ENCODE assay signal across 8 cellular contexts in genomic region chr5:168486136-168486879, GRCh38. TPM values are rescaled to one million over a fixed set of nuclear protein-coding genes. Genes with fewer than 3 reads are reported as not detected.
DNase-seq lines count a peak whose midpoint lies in the region; ATAC-seq, FAIRE-seq and TF ChIP-seq lines count a peak whose summit lies in the region.

Gene RARS1, plus strand, starts transcription at chr5:168486471. Its CDS starts 28 bp downstream, at chr5:168486499.

- H3K27ac ChIP-seq in RWPE2 (ENCODE audit: poor library complexity, severe bottlenecking), result peak within 1 kb of the TSS; percentile 39

- peak; percentile 94 for DNase-seq in G401 (ENCODE audit: low spot score)
- peak; percentile 86 for DNase-seq in H54 (ENCODE audit: insufficient read length, low spot score)
- peak; percentile 93 for DNase-seq in LoVo (ENCODE audit: low spot score)
- DNase-seq in RWPE2 (ENCODE audit: low spot score), result peak; percentile 97
- peak; percentile 84 for DNase-seq in activated T-helper 9 cell treated with anti-CD3 and anti-CD28 coated beads, Interleukin-2, amount 50 U/mL, for 16 hours (ENCODE audit: low read depth)
- peak; percentile 92 for DNase-seq in fibroblast of peridontal ligament (ENCODE audit: extremely low read depth)
- DNase-seq in natural killer cell, result peak; percentile 82
- DNase-seq in stimulated activated naive CD4-positive, alpha-beta T cell treated with Interleukin-2 at 50 U/mL for 16 hours (lab: John Stamatoyannopoulos, UW), result peak; percentile 91

- intact Hi-C loops in natural killer cell (cut with micrococcal nuclease), result loop anchor here (1.0 kb wide), 1 partner anchor 93 kb away; the partner anchor contains the start of gene PANK3

- peaks cover 40% of the 10 kb centered on the region for H3K36me3 ChIP-seq in RWPE2 (ENCODE audit: low read depth)

- no peaks in the 10 kb centered on the region for H3K27me3 ChIP-seq in RWPE2 (ENCODE audit: insufficient read depth, poor library complexity, severe bottlenecking)

- peak; percentile 99 for TF ChIP-seq POLR2A in H54 (IDR thresholded peaks at IDR 0.05; ENCODE audit: low read depth, low read length)

- H3K27me3 Mint-ChIP-seq in natural killer cell (ENCODE audit: low read depth in 2 of 2), result no peaks in the 10 kb centered on the region

- no peaks in the 10 kb centered on the region for H3K36me3 Mint-ChIP-seq in natural killer cell

- H3K27ac Mint-ChIP-seq in natural killer cell, result peak within 1 kb of the TSS; percentile 93

- in situ Hi-C loops in G401 (cut with HindIII; ENCODE audit: low sequenced_read_pairs), result no loop called here

- TF ChIP-seq CTCF in RWPE2 (IDR thresholded peaks at IDR 0.05; ENCODE audit: poor library complexity, severe bottlenecking) (peak; percentile 99), natural killer cell (IDR thresholded peaks at IDR 0.05) (peak; percentile 92)

- H3K9me3 ChIP-seq in RWPE2 (ENCODE audit: severe bottlenecking), result no peaks in the 10 kb centered on the region

- no peaks in the 10 kb centered on the region for H3K9me3 Mint-ChIP-seq in natural killer cell

- H3K4me1 ChIP-seq in RWPE2 (ENCODE audit: insufficient read depth, poor library complexity, severe bottlenecking), result peaks cover 9% of the 10 kb centered on the region

- peak within 1 kb of the TSS; percentile 100 for H3K4me3 Mint-ChIP-seq in natural killer cell

- peaks cover 23% of the 10 kb centered on the region in 2 donors for H3K4me1 Mint-ChIP-seq in natural killer cell

- H3K4me3 ChIP-seq in RWPE2 (ENCODE audit: severe bottlenecking), result peak within 1 kb of the TSS; percentile 76

- ATAC-seq in RWPE2 (ENCODE audit: low read depth), result peak; percentile 96
- peak; percentile 96 to 97 (median 96) for ATAC-seq in natural killer cell

- FAIRE-seq in H54 (lab: Jason Lieb, UNC), result peak; percentile 80

RNA-seq across cellular contexts. Expression of gene RARS1, which starts in this region (rescaled TPM):
- 171 and 222 TPM in 2 replicates for total RNA-seq in G401 (2014; rRNA removed; shearing (Covaris generic))
- 10 to 100 TPM; 51.0 to 53.2 (median 52.5) TPM for total RNA-seq in natural killer cell

Comparison
In these comparisons a context has a peak if more than half of its experiments do, and no peak if none do; other contexts are left out.
1. Peak in every context shown above with its lines: DNase-seq, ATAC-seq, H3K4me3 ChIP-seq and H3K27ac ChIP-seq.